In genomic region chr7:75662579-75663301, GRCh38 we compare ENCODE assay signal across 13 cellular contexts.
DNase-seq lines count a peak whose midpoint lies in the region; ATAC-seq and TF ChIP-seq lines count a peak whose summit lies in the region.
"Had no signal": no experiment of that assay in that cellular context is flagged by ENCODE, and none has a peak within 500 bp of the region (broad histone marks: within the 10 kb centered on the region; RNA-seq: fewer than 3 reads in every experiment).

No MANE protein-coding gene starts in this region.

- no peak overlapping the region for H2AFZ ChIP-seq in neural progenitor cell (replicated peaks)

- DNase-seq in GM20000 (ENCODE audit: low spot score) = peak; percentile 71
- DNase-seq in central memory CD8-positive, alpha-beta T cell (ENCODE audit: low spot score in 2 of 2) = no peak
- no peak for DNase-seq in NK-92 treated with Interleukin-12 subunit alpha and Interleukin-12 subunit beta, amount 100 ng/mL, for 24 hours (lab: John Stamatoyannopoulos, UW)
- DNase-seq in hippocampal formation (lab: John Stamatoyannopoulos, UW) = no peak
- DNase-seq in GOT3 (lab: John Stamatoyannopoulos, UW) = no peak
- DNase-seq in neural progenitor cell (ENCODE audit: low spot score) = no peak
- DNase-seq: activated CD8-positive, alpha-beta memory T cell treated with anti-CD3 and anti-CD28 coated beads, Interleukin-2, amount 50 U/mL, for 4 hours; DMS153; IMR-90 had no signal

- peaks cover 2% of the 10 kb centered on the region for H3K36me3 Mint-ChIP-seq in central memory CD8-positive, alpha-beta T cell (ENCODE audit: insufficient read depth)
- peaks cover 1% of the 10 kb centered on the region for H3K36me3 Mint-ChIP-seq in neural progenitor cell

- H3K4me1 Mint-ChIP-seq in central memory CD8-positive, alpha-beta T cell = peaks cover 10% of the 10 kb centered on the region
- H3K4me1 Mint-ChIP-seq in neural progenitor cell = peaks cover 10% of the 10 kb centered on the region

- H3K79me2 ChIP-seq in neural progenitor cell (ENCODE audit: low read depth) = no peaks in the 10 kb centered on the region

- no peak overlapping the region for H3K27ac ChIP-seq in neural progenitor cell
- H3K27ac ChIP-seq: right lobe of liver, suprapubic skin had no signal

- no peaks in the 10 kb centered on the region for H4K20me1 ChIP-seq in neural progenitor cell (ENCODE audit: low read depth)

- peak; percentile 38 for TF ChIP-seq POLR2A in GM15510 (IDR thresholded peaks at IDR 0.05; ENCODE audit: borderline replicate concordance, extremely low read depth, insufficient read length)

- no peaks in the 10 kb centered on the region for H3K4me1 ChIP-seq in neural progenitor cell
- H3K4me1 ChIP-seq: right lobe of liver, suprapubic skin had no signal

- H3K9ac ChIP-seq in neural progenitor cell = no peak overlapping the region

- peak; percentile 78 for ATAC-seq in HG03097 (IDR thresholded peaks at IDR 0.05; ENCODE audit: low FRiP score, unreplicated experiment)
- ATAC-seq in central memory CD8-positive, alpha-beta T cell (replicated peaks; ENCODE audit: extremely low read depth, poor library complexity, severe bottlenecking) = no peak

- peak overlapping the region; percentile 50 for H3K27ac Mint-ChIP-seq in central memory CD8-positive, alpha-beta T cell (ENCODE audit: low read depth)
- H3K27ac Mint-ChIP-seq in neural progenitor cell = no peak overlapping the region

- TF ChIP-seq CTCF in GM20000 (IDR thresholded peaks at IDR 0.05; ENCODE audit: extremely low read depth, missing control alignments) = no peak
- no peak for TF ChIP-seq CTCF in neural progenitor cell (IDR thresholded peaks at IDR 0.05)

- H3K27me3 Mint-ChIP-seq in central memory CD8-positive, alpha-beta T cell = no peaks in the 10 kb centered on the region
- no peaks in the 10 kb centered on the region for H3K27me3 Mint-ChIP-seq in neural progenitor cell (ENCODE audit: insufficient read depth, low read depth)

- no peaks in the 10 kb centered on the region for H3K9me3 ChIP-seq in neural progenitor cell (ENCODE audit: low read depth)
- H3K9me3 ChIP-seq: right lobe of liver, suprapubic skin had no signal

- H3K36me3 ChIP-seq in neural progenitor cell = no peaks in the 10 kb centered on the region
- H3K36me3 ChIP-seq: right lobe of liver, suprapubic skin had no signal

- no peak overlapping the region for H3K4me3 Mint-ChIP-seq in central memory CD8-positive, alpha-beta T cell
- H3K4me3 Mint-ChIP-seq in neural progenitor cell = no peak overlapping the region

- no peak overlapping the region for H3K4me2 ChIP-seq in neural progenitor cell

- H3K4me3 ChIP-seq in neural progenitor cell = no peak overlapping the region
- H3K4me3 ChIP-seq: right lobe of liver, suprapubic skin had no signal

- H3K9me3 Mint-ChIP-seq in central memory CD8-positive, alpha-beta T cell = no peaks in the 10 kb centered on the region
- H3K9me3 Mint-ChIP-seq in neural progenitor cell = no peaks in the 10 kb centered on the region

- no peaks in the 10 kb centered on the region for H3F3A ChIP-seq in neural progenitor cell (ENCODE audit: low read depth)

- H3K27me3 ChIP-seq in neural progenitor cell = no peaks in the 10 kb centered on the region
- H3K27me3 ChIP-seq: right lobe of liver, suprapubic skin had no signal
